ENCODE assay signal across 1 cellular context in genomic region chr10:15325243-15326002, GRCh38.
A peak's percentile ranks its signal among the peaks of the same experiment; 100 is the strongest.
TF ChIP-seq lines count a peak whose summit lies in the region.

No MANE protein-coding gene starts in this region.

TF ChIP-seq in K562, 482 proteins besides CTCF, POLR2A, EP300 and RAD21 (continued from another document and continues in another):
- peak; percentile 20; the same call in 1 of the 2 replicates for TF ChIP-seq GATAD2B (IDR thresholded peaks at IDR 0.05; ENCODE audit: borderline replicate concordance)
- peak; percentile 84 for TF ChIP-seq PKNOX1 (IDR thresholded peaks at IDR 0.05)
- peak; percentile 41 for TF ChIP-seq FOS (IDR thresholded peaks at IDR 0.05; ENCODE audit: extremely low read depth, insufficient read length)
- no peak for TF ChIP-seq CREB3L1 (IDR thresholded peaks at IDR 0.05; ENCODE audit: borderline replicate concordance, low read depth)
- TF ChIP-seq ZNF695 (CRISPR knock-in tag; IDR thresholded peaks at IDR 0.05), result no peak
- TF ChIP-seq DPF2 (IDR thresholded peaks at IDR 0.05), result peak; percentile 86
- no peak for TF ChIP-seq CHD7 (IDR thresholded peaks at IDR 0.05; ENCODE audit: low read depth, low read length)
- TF ChIP-seq ZNF316 (IDR thresholded peaks at IDR 0.05), result 0 out of 2 replicates have a peak, but pooled peaks have one; percentile 18
- TF ChIP-seq NR2C2 (CRISPR knock-in tag; IDR thresholded peaks at IDR 0.05), result no peak
- peak; percentile 65 for TF ChIP-seq NR2C2 (tag; IDR thresholded peaks at IDR 0.05)
- TF ChIP-seq CREM (IDR thresholded peaks at IDR 0.05; ENCODE audit: low read depth), result peak; percentile 82
- no peak for TF ChIP-seq XRCC4 (IDR thresholded peaks at IDR 0.05; ENCODE audit: extremely low read depth, insufficient read depth, insufficient read length)
- TF ChIP-seq CXXC5 (CRISPR knock-in tag; IDR thresholded peaks at IDR 0.05), result peak; percentile 61
- TF ChIP-seq GATAD2A (IDR thresholded peaks at IDR 0.05), result peak; percentile 44; the same call in 1 of the 2 replicates
- TF ChIP-seq ATF7 (IDR thresholded peaks at IDR 0.05), result peak; percentile 47; the same call in 1 of the 2 replicates
- no peak for TF ChIP-seq CBFB (CRISPR knock-in tag; IDR thresholded peaks at IDR 0.05)
- TF ChIP-seq MECOM (CRISPR knock-in tag; IDR thresholded peaks at IDR 0.05), result peak; percentile 51; the same call in 1 of the 2 replicates
- peak; percentile 70; the same call in 1 of the 2 replicates for TF ChIP-seq SMARCC2 (IDR thresholded peaks at IDR 0.05; ENCODE audit: low read depth)
- peak; percentile 75 for TF ChIP-seq ETV1 (tag; conservative IDR thresholded peaks at IDR 0.05; ENCODE audit: low read depth)
- peak; percentile 66; the same call in 1 of the 2 replicates for TF ChIP-seq TCF3 (CRISPR knock-in tag; IDR thresholded peaks at IDR 0.05)
- no peak for TF ChIP-seq CUX1 (CRISPR knock-in tag; IDR thresholded peaks at IDR 0.05)
- 0 out of 2 replicates have a peak, but pooled peaks have one; percentile 53 for TF ChIP-seq NFRKB (IDR thresholded peaks at IDR 0.05; ENCODE audit: low read depth)
- TF ChIP-seq TFE3 (CRISPR knock-in tag; IDR thresholded peaks at IDR 0.05), result no peak
- 0 out of 4 replicates have a peak, but pooled peaks of 1 of the 2 experiments have one; percentile 26 for TF ChIP-seq MNT (conservative IDR thresholded peaks at IDR 0.05)
- no peak for TF ChIP-seq ADNP (tag; IDR thresholded peaks at IDR 0.05)
- TF ChIP-seq NEUROD1 (IDR thresholded peaks at IDR 0.05; ENCODE audit: borderline replicate concordance, low read depth, low read length, partially characterized antibody), result peak; percentile 36
- TF ChIP-seq JUND (IDR thresholded peaks at IDR 0.05; ENCODE audit: borderline replicate concordance, low read depth, low read length), result peak; percentile 95
- TF ChIP-seq JUND (tag; IDR thresholded peaks at IDR 0.05; ENCODE audit: borderline replicate concordance, low read depth, low read length), result peak; percentile 94
- peak; percentile 71 for TF ChIP-seq ETV5 (CRISPR knock-in tag; IDR thresholded peaks at IDR 0.05; ENCODE audit: low read depth)
- TF ChIP-seq CTBP1 (IDR thresholded peaks at IDR 0.05; ENCODE audit: borderline replicate concordance), result peak; percentile 82; the same call in 1 of the 2 replicates
- peak; percentile 34; the same call in 1 of the 2 replicates for TF ChIP-seq HDAC2 (IDR thresholded peaks at IDR 0.05)
- 0 out of 2 replicates have a peak, but pooled peaks have one; percentile 21 for TF ChIP-seq ZNF445 (CRISPR knock-in tag; IDR thresholded peaks at IDR 0.05; ENCODE audit: low read depth)
- peak; percentile 87 for TF ChIP-seq ZNF766 (CRISPR knock-in tag; conservative IDR thresholded peaks at IDR 0.05)
